ENCODE assay signal across 29 cellular contexts in genomic region chr14:36701144-36701543, GRCh38. TPM values are rescaled to one million over a fixed set of nuclear protein-coding genes. Genes with fewer than 3 reads are reported as not detected.
"Had no signal": no experiment of that assay in that cellular context is flagged by ENCODE, and none has a peak within 500 bp of the region (broad histone marks: within the 10 kb centered on the region; RNA-seq: fewer than 3 reads in every experiment).

No MANE protein-coding gene starts in this region.

- H3K4me1 ChIP-seq: ascending aorta, breast epithelium, colonic mucosa had no signal

- H3K9me3 ChIP-seq: breast epithelium, colonic mucosa had no signal

- H3K4me3 Mint-ChIP-seq: activated CD4-positive, alpha-beta memory T cell treated with anti-CD3 and anti-CD28 coated beads for 36 hours; activated CD4-positive, alpha-beta T cell treated with anti-CD3 and anti-CD28 coated beads for 36 hours; activated CD4-positive, alpha-beta T cell treated with anti-CD3 and anti-CD28 coated beads, Interleukin-2, amount 10 ng/mL, durations not matched to agents 24 days and 14 days; activated CD8-positive, alpha-beta T cell treated with anti-CD3 and anti-CD28 coated beads, Interleukin-2, amount 10 ng/mL, durations not matched to agents 7 days and 5 days; activated naive CD4-positive, alpha-beta T cell treated with anti-CD3 and anti-CD28 coated beads, Interleukin-2, amount 10 ng/mL, durations not matched to agents 7 days and 5 days; activated naive CD8-positive, alpha-beta T cell treated with anti-CD3 and anti-CD28 coated beads, Interleukin-2, amount 10 ng/mL, durations not matched to agents 7 days and 5 days; activated T-cell treated with anti-CD3 and anti-CD28 coated beads, Interleukin-2, amount 50 U/mL, for 24 hours; activated T-cell treated with anti-CD3 and anti-CD28 coated beads, Interleukin-2, amount 50 U/mL, for 72 hours; brain had no signal

- DNase-seq: activated CD4-positive, alpha-beta memory T cell treated with anti-CD3 and anti-CD28 coated beads for 36 hours; activated CD4-positive, alpha-beta T cell treated with anti-CD3 and anti-CD28 coated beads for 36 hours; activated CD4-positive, alpha-beta T cell treated with anti-CD3 and anti-CD28 coated beads, Interleukin-2, amount 10 ng/mL, durations not matched to agents 24 days and 14 days; activated CD4-positive, CD25-positive, alpha-beta regulatory T cell; activated CD4-positive, CD25-positive, alpha-beta regulatory T cell treated with anti-CD3 and anti-CD28 coated beads, Interleukin-2, amount 50 U/mL, for 72 hours; activated CD8-positive, alpha-beta memory T cell treated with anti-CD3 and anti-CD28 coated beads, Interleukin-2, amount 50 U/mL, for 48 hours; activated CD8-positive, alpha-beta T cell treated with anti-CD3 and anti-CD28 coated beads, Interleukin-2, amount 10 ng/mL, durations not matched to agents 7 days and 5 days; activated gamma-delta T cell; activated naive CD4-positive, alpha-beta T cell; activated naive CD4-positive, alpha-beta T cell treated with anti-CD3 and anti-CD28 coated beads, Interleukin-2, amount 10 ng/mL, durations not matched to agents 7 days and 5 days; activated naive CD8-positive, alpha-beta T cell treated with anti-CD3 and anti-CD28 coated beads, Interleukin-2, amount 10 ng/mL, durations not matched to agents 7 days and 5 days; activated T-cell treated with anti-CD3 and anti-CD28 coated beads for 4 hours; activated T-cell treated with anti-CD3 and anti-CD28 coated beads, Interleukin-2, amount 50 U/mL, for 24 hours; activated T-cell treated with anti-CD3 and anti-CD28 coated beads, Interleukin-2, amount 50 U/mL, for 72 hours; central memory CD4-positive, alpha-beta T cell; cerebellar nuclear complex; colonic mucosa; effector CD8-positive, alpha-beta T cell; foreskin fibroblast; head of caudate nucleus; T-helper 2 cell had no signal

- H3K27me3 Mint-ChIP-seq: activated CD4-positive, alpha-beta T cell treated with anti-CD3 and anti-CD28 coated beads, Interleukin-2, amount 10 ng/mL, durations not matched to agents 24 days and 14 days; activated naive CD4-positive, alpha-beta T cell treated with anti-CD3 and anti-CD28 coated beads, Interleukin-2, amount 10 ng/mL, durations not matched to agents 7 days and 5 days; activated naive CD8-positive, alpha-beta T cell treated with anti-CD3 and anti-CD28 coated beads, Interleukin-2, amount 10 ng/mL, durations not matched to agents 7 days and 5 days had no signal

- H3K27ac Mint-ChIP-seq: activated CD4-positive, alpha-beta memory T cell treated with anti-CD3 and anti-CD28 coated beads for 36 hours; activated CD4-positive, alpha-beta T cell treated with anti-CD3 and anti-CD28 coated beads for 36 hours; activated CD4-positive, alpha-beta T cell treated with anti-CD3 and anti-CD28 coated beads, Interleukin-2, amount 10 ng/mL, durations not matched to agents 24 days and 14 days; activated CD8-positive, alpha-beta T cell treated with anti-CD3 and anti-CD28 coated beads, Interleukin-2, amount 10 ng/mL, durations not matched to agents 7 days and 5 days; activated naive CD4-positive, alpha-beta T cell treated with anti-CD3 and anti-CD28 coated beads, Interleukin-2, amount 10 ng/mL, durations not matched to agents 7 days and 5 days; activated naive CD4-positive, alpha-beta T cell treated with anti-CD3 and anti-CD28 coated beads, Interleukin-2, amount 50 U/mL, for 72 hours; activated naive CD8-positive, alpha-beta T cell treated with anti-CD3 and anti-CD28 coated beads, Interleukin-2, amount 10 ng/mL, durations not matched to agents 7 days and 5 days; activated T-cell treated with anti-CD3 and anti-CD28 coated beads, Interleukin-2, amount 50 U/mL, for 24 hours; activated T-cell treated with anti-CD3 and anti-CD28 coated beads, Interleukin-2, amount 50 U/mL, for 72 hours; brain had no signal

- H3K27ac ChIP-seq: ascending aorta, breast epithelium, cardiac muscle cell, colonic mucosa had no signal

- H3K36me3 Mint-ChIP-seq: activated CD4-positive, alpha-beta memory T cell treated with anti-CD3 and anti-CD28 coated beads for 36 hours; activated naive CD4-positive, alpha-beta T cell treated with anti-CD3 and anti-CD28 coated beads, Interleukin-2, amount 10 ng/mL, durations not matched to agents 7 days and 5 days; activated naive CD8-positive, alpha-beta T cell treated with anti-CD3 and anti-CD28 coated beads, Interleukin-2, amount 10 ng/mL, durations not matched to agents 7 days and 5 days; brain had no signal

- H3K36me3 ChIP-seq: ascending aorta, breast epithelium, cardiac muscle cell, colonic mucosa had no signal

- H3K4me1 Mint-ChIP-seq: activated CD4-positive, alpha-beta T cell treated with anti-CD3 and anti-CD28 coated beads for 36 hours; activated CD4-positive, alpha-beta T cell treated with anti-CD3 and anti-CD28 coated beads, Interleukin-2, amount 10 ng/mL, durations not matched to agents 24 days and 14 days; activated naive CD4-positive, alpha-beta T cell treated with anti-CD3 and anti-CD28 coated beads, Interleukin-2, amount 10 ng/mL, durations not matched to agents 7 days and 5 days; activated naive CD8-positive, alpha-beta T cell treated with anti-CD3 and anti-CD28 coated beads, Interleukin-2, amount 10 ng/mL, durations not matched to agents 7 days and 5 days; brain had no signal

- H3K27me3 ChIP-seq: ascending aorta, breast epithelium, cardiac muscle cell, colonic mucosa had no signal

- H3K4me3 ChIP-seq: ascending aorta, breast epithelium, cardiac muscle cell, colonic mucosa had no signal

RNA-seq across cellular contexts. Expression of gene PAX9, which starts 39.5 kb away (rescaled TPM):
- total RNA-seq: activated CD4-positive, alpha-beta memory T cell treated with anti-CD3 and anti-CD28 coated beads for 36 hours; activated CD4-positive, alpha-beta T cell treated with anti-CD3 and anti-CD28 coated beads for 36 hours; activated CD4-positive, alpha-beta T cell treated with anti-CD3 and anti-CD28 coated beads, Interleukin-2, amount 10 ng/mL, durations not matched to agents 24 days and 14 days; activated CD8-positive, alpha-beta memory T cell treated with anti-CD3 and anti-CD28 coated beads for 36 hours; activated CD8-positive, alpha-beta T cell treated with anti-CD3 and anti-CD28 coated beads, Interleukin-2, amount 10 ng/mL, durations not matched to agents 7 days and 5 days; activated naive CD4-positive, alpha-beta T cell treated with anti-CD3 and anti-CD28 coated beads, Interleukin-2, amount 50 U/mL, for 72 hours; activated naive CD8-positive, alpha-beta T cell treated with anti-CD3 and anti-CD28 coated beads, Interleukin-2, amount 10 ng/mL, durations not matched to agents 7 days and 5 days; ascending aorta; cardiac muscle cell; dermis microvascular lymphatic vessel endothelial cell; frontal cortex had no signal
